9 cellular contexts compared by ENCODE assay signal in the genomic region with DNA sequence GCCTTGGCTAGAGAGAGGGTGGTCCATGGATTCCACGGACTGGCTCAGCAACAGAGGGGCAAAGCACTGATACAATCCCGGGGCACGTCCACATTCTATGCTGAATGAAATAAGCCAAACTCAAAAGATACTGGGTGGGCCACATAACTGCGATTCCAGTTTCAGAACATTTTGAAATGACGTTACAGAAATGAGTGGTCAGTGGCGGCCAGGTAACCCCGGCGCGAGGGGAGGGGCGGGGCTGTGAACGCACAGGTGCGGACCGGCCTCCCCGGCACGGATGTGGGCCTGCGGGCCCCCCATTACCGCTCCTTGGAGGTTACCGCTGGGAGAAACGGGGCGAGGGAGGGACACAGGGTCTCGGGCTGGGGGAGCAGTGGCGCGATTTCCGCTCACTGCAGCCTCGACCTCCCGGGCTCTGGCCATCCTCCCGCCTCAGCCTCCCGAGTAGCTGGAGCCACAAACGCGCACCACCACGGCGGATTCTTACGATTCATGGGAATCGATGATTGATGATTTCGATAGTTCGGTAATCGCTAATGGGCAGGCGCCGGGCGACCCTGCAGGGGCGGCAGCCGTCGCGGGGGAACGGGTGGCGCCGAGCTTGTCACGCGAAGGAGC. TPM values are rescaled to one million over a fixed set of nuclear protein-coding genes. Genes with fewer than 3 reads are reported as not detected.
DNase-seq lines count a peak whose midpoint lies in the region; ATAC-seq and TF ChIP-seq lines count a peak whose summit lies in the region.
"Had no signal": no experiment of that assay in that cellular context is flagged by ENCODE, and none has a peak within 500 bp of the region (broad histone marks: within the 10 kb centered on the region; RNA-seq: fewer than 3 reads in every experiment).

No MANE protein-coding gene starts in this region.

- peaks cover 2% of the 10 kb centered on the region; the same call in 1 of the 3 replicates for H3K9me3 Mint-ChIP-seq in GM23338
- no peaks in the 10 kb centered on the region for H3K9me3 Mint-ChIP-seq in stimulated activated naive CD8-positive, alpha-beta T cell treated with anti-CD3 and anti-CD28 coated beads, Interleukin-15, amount 100 ng/mL, for 72 hours

- H3K27me3 Mint-ChIP-seq in GM23338 (ENCODE audit: insufficient read depth, low read depth, poor library complexity) = peaks cover 13% of the 10 kb centered on the region
- H3K27me3 Mint-ChIP-seq in stimulated activated naive CD8-positive, alpha-beta T cell treated with anti-CD3 and anti-CD28 coated beads, Interleukin-15, amount 100 ng/mL, for 72 hours = no peaks in the 10 kb centered on the region

- H4K20me1 ChIP-seq in GM23338 (replicated peaks; ENCODE audit: insufficient read depth) = peaks cover 30% of the 10 kb centered on the region

- no peaks in the 10 kb centered on the region for H3K9me2 ChIP-seq in GM23338 (ENCODE audit: insufficient read depth)

- 0 out of 2 replicates have a peak, but pooled peaks cover 12% of the 10 kb centered on the region for H3F3A ChIP-seq in GM23338 (replicated peaks; ENCODE audit: low read depth)

- H3K27ac ChIP-seq in GM23338 (ENCODE audit: low read depth) = no peak overlapping the region; the same call in 1 of the 2 replicates

- H3K4me3 ChIP-seq in AG10803 (ENCODE audit: low read length) (peak overlapping the region; percentile 77), GM23338 (peak overlapping the region; percentile 90), iPS-11a (ENCODE audit: low read depth, low read length) (peak overlapping the region; percentile 68)

- peak; percentile 14 for ATAC-seq in GM23338
- peak; percentile 4 for ATAC-seq in stimulated activated naive CD8-positive, alpha-beta T cell treated with anti-CD3 and anti-CD28 coated beads, Interleukin-15, amount 100 ng/mL, for 72 hours

- peak overlapping the region; percentile 11; the same call in 1 of the 2 replicates for H3K27ac Mint-ChIP-seq in GM23338
- H3K27ac Mint-ChIP-seq in stimulated activated naive CD8-positive, alpha-beta T cell treated with anti-CD3 and anti-CD28 coated beads, Interleukin-15, amount 100 ng/mL, for 72 hours = peak overlapping the region; percentile 69 to 76

- peak overlapping the region; percentile 97 for H3K4me2 ChIP-seq in GM23338

- H3K36me3 ChIP-seq in GM23338 (ENCODE audit: insufficient read depth) = peaks cover 7% of the 10 kb centered on the region; the same call in 1 of the 2 replicates

- peak overlapping the region; percentile 81 for H2AFZ ChIP-seq in GM23338

- H3K36me3 Mint-ChIP-seq in GM23338 (ENCODE audit: low read depth) = peaks cover 7% of the 10 kb centered on the region

- peaks cover 15% of the 10 kb centered on the region; the same call in 2 of the 3 replicates for H3K4me1 Mint-ChIP-seq in GM23338
- peaks cover 29% of the 10 kb centered on the region for H3K4me1 Mint-ChIP-seq in stimulated activated naive CD8-positive, alpha-beta T cell treated with anti-CD3 and anti-CD28 coated beads, Interleukin-15, amount 100 ng/mL, for 72 hours

- peak overlapping the region; percentile 96 for H3K4me3 Mint-ChIP-seq in GM23338
- H3K4me3 Mint-ChIP-seq in stimulated activated naive CD8-positive, alpha-beta T cell treated with anti-CD3 and anti-CD28 coated beads, Interleukin-15, amount 100 ng/mL, for 72 hours = peak overlapping the region; percentile 81 to 97

- H3K4me1 ChIP-seq in GM23338 (ENCODE audit: insufficient read depth) = peaks cover 18% of the 10 kb centered on the region

- TF ChIP-seq CTCF in AG10803 (conservative IDR thresholded peaks at IDR 0.05; ENCODE audit: low read length) = no peak
- no peak for TF ChIP-seq CTCF in GM23338 (conservative IDR thresholded peaks at IDR 0.05; ENCODE audit: low read depth in 2 of 2)

- H3K27me3 ChIP-seq in GM23338 (ENCODE audit: insufficient read depth) = no peaks in the 10 kb centered on the region

- DNase-seq in AG10803 (ENCODE audit: low read depth) (no peak), GM23338 (ENCODE audit: low spot score) (peak; percentile 40), kidney glomerular epithelial cell (lab: John Stamatoyannopoulos, UW) (no peak), NOMO-1 treated with dmso at 0.1 percent for 144 hours (lab: John Stamatoyannopoulos, UW; ENCODE audit: unreplicated experiment) (no peak), SIG-M5 (lab: John Stamatoyannopoulos, UW) (no peak)
- peak; percentile 47 to 54 for DNase-seq in activated T-cell treated with anti-CD3 and anti-CD28 coated beads, Interleukin-2, amount 50 U/mL, for 48 hours
- DNase-seq in stimulated activated naive CD8-positive, alpha-beta T cell treated with anti-CD3 and anti-CD28 coated beads, Interleukin-15, amount 100 ng/mL, for 72 hours = peak in 1 of 2 donors; percentile 32

- peaks cover 65% of the 10 kb centered on the region for H3K79me2 ChIP-seq in GM23338 (replicated peaks; ENCODE audit: insufficient read depth)

TF ChIP-seq in GM23338, 12 proteins besides CTCF, POLR2A, EP300 and RAD21 (continues in another document):
- TF ChIP-seq POLR2AphosphoS5 (IDR thresholded peaks at IDR 0.05; ENCODE audit: low read depth) = no peak
- TF ChIP-seq, protein P1, sequence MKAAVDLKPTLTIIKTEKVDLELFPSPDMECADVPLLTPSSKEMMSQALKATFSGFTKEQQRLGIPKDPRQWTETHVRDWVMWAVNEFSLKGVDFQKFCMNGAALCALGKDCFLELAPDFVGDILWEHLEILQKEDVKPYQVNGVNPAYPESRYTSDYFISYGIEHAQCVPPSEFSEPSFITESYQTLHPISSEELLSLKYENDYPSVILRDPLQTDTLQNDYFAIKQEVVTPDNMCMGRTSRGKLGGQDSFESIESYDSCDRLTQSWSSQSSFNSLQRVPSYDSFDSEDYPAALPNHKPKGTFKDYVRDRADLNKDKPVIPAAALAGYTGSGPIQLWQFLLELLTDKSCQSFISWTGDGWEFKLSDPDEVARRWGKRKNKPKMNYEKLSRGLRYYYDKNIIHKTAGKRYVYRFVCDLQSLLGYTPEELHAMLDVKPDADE (IDR thresholded peaks at IDR 0.05) = no peak
- no peak for TF ChIP-seq EZH2 (IDR thresholded peaks at IDR 0.05; ENCODE audit: low read depth, unreplicated experiment)

RNA-seq across cellular contexts. Expression of a gene that starts 0.6 kb away (rescaled TPM):
- 144 and 149 TPM in 2 replicates for total RNA-seq in GM23338 (2014; rRNA removed; shearing (Covaris generic))
- 94.2 and 95.3 TPM in 2 replicates for polyA plus RNA-seq in GM23338 (2016; fragmentation: Nextera tagmentation; extraction: Ambion mirVana)

RNA-seq across cellular contexts. Expression of a gene that starts 11.5 kb away (rescaled TPM):
- total RNA-seq in GM23338 (2014; rRNA removed; shearing (Covaris generic)) = 228 and 275 TPM in 2 replicates
- 281 and 285 TPM in 2 replicates for polyA plus RNA-seq in GM23338 (2016; fragmentation: Nextera tagmentation; extraction: Ambion mirVana)

RNA-seq across cellular contexts. Expression of a gene that starts 24.0 kb away (rescaled TPM):
- 2.7 and 5.1 TPM in 2 replicates for total RNA-seq in GM23338 (2014; rRNA removed; shearing (Covaris generic))
- 2.3 and 3.9 TPM in 2 replicates for polyA plus RNA-seq in GM23338 (2016; fragmentation: Nextera tagmentation; extraction: Ambion mirVana)
- total RNA-seq: myocyte had no signal

RNA-seq across cellular contexts. Expression of a gene that starts 24.0 kb away (rescaled TPM):
- total RNA-seq in GM23338 (2014; rRNA removed; shearing (Covaris generic)) = 19.2 and 19.4 TPM in 2 replicates
- polyA plus RNA-seq in GM23338 (2016; fragmentation: Nextera tagmentation; extraction: Ambion mirVana) = 10.0 and 10.3 TPM in 2 replicates

RNA-seq across cellular contexts. Expression of a gene that starts 43.9 kb away (rescaled TPM):
- total RNA-seq in GM23338 (2014; rRNA removed; shearing (Covaris generic)) = 39.6 and 43.4 TPM in 2 replicates
- 24.9 and 27.8 TPM in 2 replicates for polyA plus RNA-seq in GM23338 (2016; fragmentation: Nextera tagmentation; extraction: Ambion mirVana)

Comparison
In these comparisons a context has a peak if more than half of its experiments do, and no peak if none do; other contexts are left out.
1. DNase-seq: peak in GM23338 (single experiment) and activated T-cell treated with anti-CD3 and anti-CD28 coated beads, Interleukin-2, amount 50 U/mL, for 48 hours (2 of 2); none in AG10803 (single experiment), kidney glomerular epithelial cell (single experiment), NOMO-1 treated with dmso at 0.1 percent for 144 hours (single experiment) and SIG-M5 (single experiment).
2. Peak in every context shown above with its lines, with median percentiles within 50 percentile points of each other: H3K4me3 ChIP-seq.